ENCODE assay signal across 1 cellular context in genomic region chr14:51989293-51990234, GRCh38.
A peak's percentile ranks its signal among the peaks of the same experiment; 100 is the strongest.
TF ChIP-seq lines count a peak whose summit lies in the region.

RTRAF (plus strand) TSS chr14:51989546; CDS start chr14:51989640, 94 bp downstream.

TF ChIP-seq in HepG2, 621 proteins besides CTCF, POLR2A, EP300 and RAD21 (continued from another document and continues in another):
- TF ChIP-seq AHDC1 (CRISPR knock-in tag; IDR thresholded peaks at IDR 0.05; ENCODE audit: borderline replicate concordance) (peak; percentile 34; the same call in 1 of the 2 replicates), ZNF326 (CRISPR knock-in tag; IDR thresholded peaks at IDR 0.05; ENCODE audit: borderline replicate concordance) (no peak), RBAK (CRISPR knock-in tag; IDR thresholded peaks at IDR 0.05) (no peak), ZNF468 (CRISPR knock-in tag; IDR thresholded peaks at IDR 0.05) (no peak), ATF7-NPFF (CRISPR knock-in tag; IDR thresholded peaks at IDR 0.05; ENCODE audit: low read depth) (no peak), ZNF264 (CRISPR knock-in tag; IDR thresholded peaks at IDR 0.05) (no peak), ZSCAN22 (CRISPR knock-in tag; IDR thresholded peaks at IDR 0.05) (no peak), ZNF709 (CRISPR knock-in tag; IDR thresholded peaks at IDR 0.05) (no peak), TOE1 (CRISPR knock-in tag; IDR thresholded peaks at IDR 0.05) (no peak), EED (CRISPR knock-in tag; IDR thresholded peaks at IDR 0.05) (no peak), NR1H2 (CRISPR knock-in tag; IDR thresholded peaks at IDR 0.05; ENCODE audit: borderline replicate concordance, low read depth) (no peak), SIX1 (CRISPR knock-in tag; IDR thresholded peaks at IDR 0.05; ENCODE audit: borderline replicate concordance) (no peak), MEF2D (CRISPR knock-in tag; IDR thresholded peaks at IDR 0.05) (no peak), HOXA3 (CRISPR knock-in tag; IDR thresholded peaks at IDR 0.05) (peak; percentile 63; the same call in 1 of the 2 replicates), NR2F1 (CRISPR knock-in tag; IDR thresholded peaks at IDR 0.05) (no peak), ARID2 (CRISPR knock-in tag; IDR thresholded peaks at IDR 0.05; ENCODE audit: borderline replicate concordance) (peak; percentile 96), MAFK (conservative IDR thresholded peaks at IDR 0.05 in 1 of 2, IDR thresholded peaks at IDR 0.05 in 1 of 2; ENCODE audit: low read length in 2 of 2) (0 out of 4 replicates have a peak, but pooled peaks of 1 of the 2 experiments have one; percentile 2), ZBTB1 (CRISPR knock-in tag; IDR thresholded peaks at IDR 0.05; ENCODE audit: borderline replicate concordance) (no peak; the same call in 1 of the 2 replicates), STAT6 (CRISPR knock-in tag; IDR thresholded peaks at IDR 0.05; ENCODE audit: borderline replicate concordance) (0 out of 2 replicates have a peak, but pooled peaks have one; percentile 21), ZIK1 (CRISPR knock-in tag; IDR thresholded peaks at IDR 0.05; ENCODE audit: borderline replicate concordance, low read depth) (no peak; the same call in 1 of the 2 replicates), ATM (IDR thresholded peaks at IDR 0.05; ENCODE audit: borderline replicate concordance) (no peak), WIZ (CRISPR knock-in tag; IDR thresholded peaks at IDR 0.05) (no peak; the same call in 1 of the 2 replicates), TEAD2 (CRISPR knock-in tag; IDR thresholded peaks at IDR 0.05) (no peak), MATR3 (CRISPR knock-in tag; IDR thresholded peaks at IDR 0.05) (no peak), EZH2 (conservative IDR thresholded peaks at IDR 0.05; ENCODE audit: low read depth, low read length) (no peak), NR2F2 (IDR thresholded peaks at IDR 0.05; ENCODE audit: borderline replicate concordance, low read depth) (no peak), ZNF530 (CRISPR knock-in tag; IDR thresholded peaks at IDR 0.05; ENCODE audit: low read depth) (no peak), ZNF747 (CRISPR knock-in tag; IDR thresholded peaks at IDR 0.05; ENCODE audit: borderline replicate concordance) (no peak), CSRNP1 (CRISPR knock-in tag; IDR thresholded peaks at IDR 0.05) (peak; percentile 92), ZKSCAN1 (IDR thresholded peaks at IDR 0.05; ENCODE audit: low read length) (peak; percentile 69; the same call in 1 of the 2 replicates), YY1 (IDR thresholded peaks at IDR 0.05; ENCODE audit: insufficient read depth, insufficient replicate concordance, low read depth, low read length) (peak; percentile 68), RFX5 (IDR thresholded peaks at IDR 0.05; ENCODE audit: low read depth, low read length) (peak; percentile 43; the same call in 1 of the 2 replicates), JUND (CRISPR knock-in tag; IDR thresholded peaks at IDR 0.05) (no peak), RFXANK (CRISPR knock-in tag; IDR thresholded peaks at IDR 0.05) (no peak), ZNF30 (CRISPR knock-in tag; IDR thresholded peaks at IDR 0.05) (no peak), ZNF749 (CRISPR knock-in tag; IDR thresholded peaks at IDR 0.05; ENCODE audit: borderline replicate concordance) (0 out of 2 replicates have a peak, but pooled peaks have one; percentile 10), THAP11 (CRISPR knock-in tag; IDR thresholded peaks at IDR 0.05) (peak; percentile 90), FOXP4 (CRISPR knock-in tag; IDR thresholded peaks at IDR 0.05) (no peak), ZNF616 (CRISPR knock-in tag; IDR thresholded peaks at IDR 0.05; ENCODE audit: low read depth) (no peak; the same call in 1 of the 2 replicates), TEF (CRISPR knock-in tag; IDR thresholded peaks at IDR 0.05) (no peak), IRF9 (CRISPR knock-in tag; IDR thresholded peaks at IDR 0.05; ENCODE audit: borderline replicate concordance) (peak; percentile 50; the same call in 1 of the 2 replicates), KLF9 (CRISPR knock-in tag; IDR thresholded peaks at IDR 0.05; ENCODE audit: low read depth) (no peak), KLF6 (CRISPR knock-in tag; IDR thresholded peaks at IDR 0.05) (no peak), HDAC6 (IDR thresholded peaks at IDR 0.05; ENCODE audit: low read depth, low read length) (no peak), ZBTB49 (CRISPR knock-in tag; IDR thresholded peaks at IDR 0.05; ENCODE audit: borderline replicate concordance) (no peak)
- TF ChIP-seq, protein P1, sequence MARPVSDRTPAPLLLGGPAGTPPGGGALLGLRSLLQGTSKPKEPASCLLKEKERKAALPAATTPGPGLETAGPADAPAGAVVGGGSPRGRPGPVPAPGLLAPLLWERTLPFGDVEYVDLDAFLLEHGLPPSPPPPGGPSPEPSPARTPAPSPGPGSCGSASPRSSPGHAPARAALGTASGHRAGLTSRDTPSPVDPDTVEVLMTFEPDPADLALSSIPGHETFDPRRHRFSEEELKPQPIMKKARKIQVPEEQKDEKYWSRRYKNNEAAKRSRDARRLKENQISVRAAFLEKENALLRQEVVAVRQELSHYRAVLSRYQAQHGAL (CRISPR knock-in tag; IDR thresholded peaks at IDR 0.05; ENCODE audit: not compliant biosample characterization) = no peak
- TF ChIP-seq, protein P2, sequence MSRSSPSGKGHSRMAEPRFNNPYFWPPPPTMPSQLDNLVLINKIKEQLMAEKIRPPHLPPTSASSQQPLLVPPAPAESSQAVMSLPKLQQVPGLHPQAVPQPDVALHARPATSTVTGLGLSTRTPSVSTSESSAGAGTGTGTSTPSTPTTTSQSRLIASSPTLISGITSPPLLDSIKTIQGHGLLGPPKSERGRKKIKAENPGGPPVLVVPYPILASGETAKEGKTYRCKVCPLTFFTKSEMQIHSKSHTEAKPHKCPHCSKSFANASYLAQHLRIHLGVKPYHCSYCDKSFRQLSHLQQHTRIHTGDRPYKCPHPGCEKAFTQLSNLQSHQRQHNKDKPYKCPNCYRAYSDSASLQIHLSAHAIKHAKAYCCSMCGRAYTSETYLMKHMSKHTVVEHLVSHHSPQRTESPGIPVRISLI (CRISPR knock-in tag; IDR thresholded peaks at IDR 0.05; ENCODE audit: borderline replicate concordance) = peak; percentile 14; the same call in 1 of the 2 replicates
